Comparison of ENCODE assay signal across 2 cellular contexts in genomic region chr15:74193305-74193718, GRCh38.
TF ChIP-seq lines count a peak whose summit lies in the region.

No MANE protein-coding gene starts in this region.

TF ChIP-seq in HCT116, 20 proteins besides CTCF, POLR2A, EP300 and RAD21 (continued from another document):
- no peak for TF ChIP-seq REST (IDR thresholded peaks at IDR 0.05; ENCODE audit: low read depth)
- no peak for TF ChIP-seq ZBTB33 (IDR thresholded peaks at IDR 0.05; ENCODE audit: extremely low read depth, insufficient replicate concordance, low read length)
- no peak for TF ChIP-seq CEBPB (IDR thresholded peaks at IDR 0.05; ENCODE audit: low read depth)

TF ChIP-seq in SK-N-SH, 30 proteins besides CTCF, POLR2A, EP300 and RAD21 (continued from another document):
- TF ChIP-seq YY1 (IDR thresholded peaks at IDR 0.05; ENCODE audit: low read depth): peak; percentile 29; the same call in 1 of the 2 replicates
- peak; percentile 83 for TF ChIP-seq TCF12 (IDR thresholded peaks at IDR 0.05)
- peak; percentile 41; the same call in 1 of the 2 replicates for TF ChIP-seq RXRA (IDR thresholded peaks at IDR 0.05; ENCODE audit: borderline replicate concordance, low read depth)
- TF ChIP-seq CHD2 (IDR thresholded peaks at IDR 0.05; ENCODE audit: low read length, partially characterized antibody): no peak
- TF ChIP-seq JUND (IDR thresholded peaks at IDR 0.05): peak; percentile 80
- no peak for TF ChIP-seq MXI1 (IDR thresholded peaks at IDR 0.05; ENCODE audit: low read depth, low read length)
- TF ChIP-seq REST (IDR thresholded peaks at IDR 0.05; ENCODE audit: low read depth, low read length): 0 out of 2 replicates have a peak, but pooled peaks have one; percentile 8
- TF ChIP-seq MAX (IDR thresholded peaks at IDR 0.05; ENCODE audit: low read depth): peak; percentile 69; the same call in 1 of the 2 replicates
- peak; percentile 29 for TF ChIP-seq POLR2AphosphoS5 (IDR thresholded peaks at IDR 0.05; ENCODE audit: low read depth, low read length)
- TF ChIP-seq NFIC (IDR thresholded peaks at IDR 0.05; ENCODE audit: borderline replicate concordance): peak; percentile 70
- peak; percentile 37; the same call in 1 of the 2 replicates for TF ChIP-seq TEAD4 (IDR thresholded peaks at IDR 0.05; ENCODE audit: borderline replicate concordance, insufficient read depth)
